ENCODE assay signal across 1 cellular context in genomic region chr2:101310591-101311389, GRCh38.
TF ChIP-seq lines count a peak whose summit lies in the region.

No MANE protein-coding gene starts in this region.

TF ChIP-seq in HepG2, 621 proteins besides CTCF, POLR2A, EP300 and RAD21 (continued from another document):
- TF ChIP-seq, protein P1, sequence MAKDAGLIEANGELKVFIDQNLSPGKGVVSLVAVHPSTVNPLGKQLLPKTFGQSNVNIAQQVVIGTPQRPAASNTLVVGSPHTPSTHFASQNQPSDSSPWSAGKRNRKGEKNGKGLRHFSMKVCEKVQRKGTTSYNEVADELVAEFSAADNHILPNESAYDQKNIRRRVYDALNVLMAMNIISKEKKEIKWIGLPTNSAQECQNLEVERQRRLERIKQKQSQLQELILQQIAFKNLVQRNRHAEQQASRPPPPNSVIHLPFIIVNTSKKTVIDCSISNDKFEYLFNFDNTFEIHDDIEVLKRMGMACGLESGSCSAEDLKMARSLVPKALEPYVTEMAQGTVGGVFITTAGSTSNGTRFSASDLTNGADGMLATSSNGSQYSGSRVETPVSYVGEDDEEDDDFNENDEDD (CRISPR knock-in tag; IDR thresholded peaks at IDR 0.05; ENCODE audit: borderline replicate concordance): no peak
- no peak for TF ChIP-seq U2AF2 (IDR thresholded peaks at IDR 0.05; ENCODE audit: low read depth, low read length)
- no peak for TF ChIP-seq ZNF878 (CRISPR knock-in tag; IDR thresholded peaks at IDR 0.05)
- TF ChIP-seq ZNF281 (CRISPR knock-in tag; IDR thresholded peaks at IDR 0.05; ENCODE audit: borderline replicate concordance): peak; percentile 45; the same call in 1 of the 2 replicates
- TF ChIP-seq YEATS4 (CRISPR knock-in tag; IDR thresholded peaks at IDR 0.05; ENCODE audit: borderline replicate concordance): no peak
- TF ChIP-seq TARDBP (CRISPR knock-in tag; IDR thresholded peaks at IDR 0.05): no peak
- no peak for TF ChIP-seq MYC (CRISPR knock-in tag; IDR thresholded peaks at IDR 0.05; ENCODE audit: borderline replicate concordance)
- no peak for TF ChIP-seq RFXAP (CRISPR knock-in tag; IDR thresholded peaks at IDR 0.05; ENCODE audit: borderline replicate concordance)
- no peak; the same call in 1 of the 2 replicates for TF ChIP-seq NR2F2 (IDR thresholded peaks at IDR 0.05; ENCODE audit: borderline replicate concordance, low read depth)
- no peak for TF ChIP-seq ZBTB34 (CRISPR knock-in tag; IDR thresholded peaks at IDR 0.05)
- no peak for TF ChIP-seq SALL1 (CRISPR knock-in tag; IDR thresholded peaks at IDR 0.05)
- no peak for TF ChIP-seq ZBTB7B (CRISPR knock-in tag; IDR thresholded peaks at IDR 0.05)
- no peak for TF ChIP-seq SAFB2 (CRISPR knock-in tag; IDR thresholded peaks at IDR 0.05; ENCODE audit: borderline replicate concordance, low read depth)
- TF ChIP-seq ZBTB1 (CRISPR knock-in tag; IDR thresholded peaks at IDR 0.05; ENCODE audit: borderline replicate concordance): no peak
- no peak for TF ChIP-seq PCBP1 (IDR thresholded peaks at IDR 0.05; ENCODE audit: borderline replicate concordance, low read depth, low read length)
- TF ChIP-seq, protein P2, sequence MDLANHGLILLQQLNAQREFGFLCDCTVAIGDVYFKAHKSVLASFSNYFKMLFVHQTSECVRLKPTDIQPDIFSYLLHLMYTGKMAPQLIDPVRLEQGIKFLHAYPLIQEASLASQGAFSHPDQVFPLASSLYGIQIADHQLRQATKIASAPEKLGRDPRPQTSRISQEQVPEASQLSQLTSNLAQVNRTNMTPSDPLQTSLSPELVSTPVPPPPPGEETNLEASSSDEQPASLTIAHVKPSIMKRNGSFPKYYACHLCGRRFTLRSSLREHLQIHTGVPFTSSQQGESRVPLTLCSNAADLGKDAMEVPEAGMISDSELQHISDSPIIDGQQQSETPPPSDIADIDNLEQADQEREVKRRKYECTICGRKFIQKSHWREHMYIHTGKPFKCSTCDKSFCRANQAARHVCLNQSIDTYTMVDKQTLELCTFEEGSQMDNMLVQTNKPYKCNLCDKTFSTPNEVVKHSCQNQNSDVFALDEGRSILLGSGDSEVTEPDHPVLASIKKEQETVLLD (CRISPR knock-in tag; IDR thresholded peaks at IDR 0.05; ENCODE audit: low read depth): no peak
- TF ChIP-seq AKAP8 (CRISPR knock-in tag; IDR thresholded peaks at IDR 0.05): no peak
- no peak for TF ChIP-seq ZNF788 (CRISPR knock-in tag; IDR thresholded peaks at IDR 0.05; ENCODE audit: borderline replicate concordance)
- TF ChIP-seq GTF2F1 (IDR thresholded peaks at IDR 0.05; ENCODE audit: low read length): no peak
- no peak for TF ChIP-seq ZBTB21 (CRISPR knock-in tag; IDR thresholded peaks at IDR 0.05)
- no peak for TF ChIP-seq ZNF451 (CRISPR knock-in tag; IDR thresholded peaks at IDR 0.05)
- TF ChIP-seq LBX2 (CRISPR knock-in tag; IDR thresholded peaks at IDR 0.05; ENCODE audit: borderline replicate concordance): no peak
TF ChIP-seq in HepG2: peak in this region for 48.
